In the genomic region with DNA sequence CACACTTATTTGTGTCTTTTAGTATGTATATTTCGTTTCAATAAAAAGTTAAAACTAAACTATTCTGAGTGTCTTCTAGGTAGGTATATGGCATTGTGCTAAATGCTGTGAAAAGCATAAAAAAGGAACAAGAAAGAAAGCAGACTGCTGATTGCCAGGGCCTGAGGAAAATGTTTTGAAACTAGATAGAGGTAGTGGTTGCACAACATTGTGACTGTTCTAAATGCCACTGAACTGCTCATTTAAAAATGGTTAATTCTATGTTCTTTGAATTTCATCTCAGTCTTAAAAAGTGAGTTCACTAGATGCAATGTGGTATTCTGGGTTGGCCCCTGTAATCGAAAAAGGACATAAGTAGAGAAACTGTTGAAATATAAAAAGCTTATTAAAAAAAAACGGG, we compare ENCODE assay signal across 19 cellular contexts. TPM values are rescaled to one million over a fixed set of nuclear protein-coding genes. Genes with fewer than 3 reads are reported as not detected.
DNase-seq lines count a peak whose midpoint lies in the region; ATAC-seq and TF ChIP-seq lines count a peak whose summit lies in the region.
"Had no signal": no experiment of that assay in that cellular context is flagged by ENCODE, and none has a peak within 500 bp of the region (broad histone marks: within the 10 kb centered on the region; RNA-seq: fewer than 3 reads in every experiment).

No MANE protein-coding gene starts in this region.

- ATAC-seq in HG03432 (IDR thresholded peaks at IDR 0.05; ENCODE audit: unreplicated experiment): no peak
- no peak for ATAC-seq in HG03175 (IDR thresholded peaks at IDR 0.05; ENCODE audit: unreplicated experiment)
- ATAC-seq: A549; activated T-cell treated with anti-CD3 and anti-CD28 coated beads, Interleukin-2, amount 50 U/mL, for 4 hours; left lung; Right ventricle myocardium inferior; stimulated activated naive CD8-positive, alpha-beta T cell treated with anti-CD3 and anti-CD28 coated beads, Interleukin-15, amount 100 ng/mL, for 72 hours had no signal

- peaks cover 4% of the 10 kb centered on the region for H3K36me3 Mint-ChIP-seq in activated naive CD8-positive, alpha-beta T cell
- H3K36me3 Mint-ChIP-seq in activated naive CD8-positive, alpha-beta T cell treated with anti-CD3 and anti-CD28 coated beads for 36 hours: peaks cover 15% of the 10 kb centered on the region

- no peak overlapping the region for H3K4me3 ChIP-seq in cardiac fibroblast (replicated peaks in 1 of 2; ENCODE audit: low read depth in 2 of 2, low read length in 2 of 2)
- H3K4me3 ChIP-seq: A549, left lung had no signal

- no peak overlapping the region for H3K4me3 Mint-ChIP-seq in activated naive CD8-positive, alpha-beta T cell
- H3K4me3 Mint-ChIP-seq in activated naive CD8-positive, alpha-beta T cell treated with anti-CD3 and anti-CD28 coated beads for 36 hours: no peak overlapping the region
- H3K4me3 Mint-ChIP-seq: activated CD4-positive, alpha-beta T cell treated with anti-CD3 and anti-CD28 coated beads, Interleukin-2, amount 10 ng/mL, durations not matched to agents 24 days and 14 days; activated T-cell treated with anti-CD3 and anti-CD28 coated beads, Interleukin-2, amount 50 U/mL, for 4 hours; CD4-positive, alpha-beta memory T cell; stimulated activated naive CD8-positive, alpha-beta T cell treated with anti-CD3 and anti-CD28 coated beads, Interleukin-15, amount 100 ng/mL, for 72 hours had no signal

- TF ChIP-seq CTCF in cardiac fibroblast (IDR thresholded peaks at IDR 0.05; ENCODE audit: low read depth, low read length): no peak

- no peaks in the 10 kb centered on the region for H3K27me3 Mint-ChIP-seq in activated naive CD8-positive, alpha-beta T cell
- no peaks in the 10 kb centered on the region for H3K27me3 Mint-ChIP-seq in activated naive CD8-positive, alpha-beta T cell treated with anti-CD3 and anti-CD28 coated beads for 36 hours
- H3K27me3 Mint-ChIP-seq: activated CD4-positive, alpha-beta T cell treated with anti-CD3 and anti-CD28 coated beads, Interleukin-2, amount 10 ng/mL, durations not matched to agents 24 days and 14 days; CD4-positive, alpha-beta memory T cell; stimulated activated naive CD8-positive, alpha-beta T cell treated with anti-CD3 and anti-CD28 coated beads, Interleukin-15, amount 100 ng/mL, for 72 hours had no signal

- H3K4me1 Mint-ChIP-seq in activated naive CD8-positive, alpha-beta T cell (ENCODE audit: low read depth): peaks cover 41% of the 10 kb centered on the region
- H3K4me1 Mint-ChIP-seq in activated naive CD8-positive, alpha-beta T cell treated with anti-CD3 and anti-CD28 coated beads for 36 hours: peaks cover 40% of the 10 kb centered on the region

- no peaks in the 10 kb centered on the region for H3K9me3 Mint-ChIP-seq in activated naive CD8-positive, alpha-beta T cell (ENCODE audit: low read depth)
- no peaks in the 10 kb centered on the region for H3K9me3 Mint-ChIP-seq in activated naive CD8-positive, alpha-beta T cell treated with anti-CD3 and anti-CD28 coated beads for 36 hours
- H3K9me3 Mint-ChIP-seq: activated CD4-positive, alpha-beta T cell treated with anti-CD3 and anti-CD28 coated beads, Interleukin-2, amount 10 ng/mL, durations not matched to agents 24 days and 14 days; activated T-cell treated with anti-CD3 and anti-CD28 coated beads, Interleukin-2, amount 50 U/mL, for 4 hours; CD4-positive, alpha-beta memory T cell; stimulated activated naive CD8-positive, alpha-beta T cell treated with anti-CD3 and anti-CD28 coated beads, Interleukin-15, amount 100 ng/mL, for 72 hours had no signal

- no peak for DNase-seq in activated naive CD8-positive, alpha-beta T cell treated with anti-CD3 and anti-CD28 coated beads for 36 hours
- peak; percentile 9 to 40 for DNase-seq in cardiac fibroblast (ENCODE audit: low read depth in 2 of 2)
- no peak for DNase-seq in activated T-cell treated with anti-CD3 and anti-CD28 coated beads, Interleukin-2, amount 50 U/mL, for 48 hours
- DNase-seq: activated CD4-positive, alpha-beta T cell treated with anti-CD3 and anti-CD28 coated beads, Interleukin-2, amount 10 ng/mL, durations not matched to agents 24 days and 14 days; activated T-cell treated with anti-CD3 and anti-CD28 coated beads, Interleukin-2, amount 50 U/mL, for 4 hours; CD4-positive, alpha-beta memory T cell; central memory CD4-positive, alpha-beta T cell; DMS79 treated with DMSO at 0.1 percent for 48 hours; left lung; NCI-H1092 treated with DMSO at 0.1 percent for 48 hours; NCI-H2171; NCI-H82; stimulated activated naive CD8-positive, alpha-beta T cell treated with anti-CD3 and anti-CD28 coated beads, Interleukin-15, amount 100 ng/mL, for 72 hours; T-helper 9 cell had no signal

- H3K27ac Mint-ChIP-seq in activated naive CD8-positive, alpha-beta T cell: peak overlapping the region; percentile 34
- no peak overlapping the region for H3K27ac Mint-ChIP-seq in activated naive CD8-positive, alpha-beta T cell treated with anti-CD3 and anti-CD28 coated beads for 36 hours
- H3K27ac Mint-ChIP-seq: activated CD4-positive, alpha-beta T cell treated with anti-CD3 and anti-CD28 coated beads, Interleukin-2, amount 10 ng/mL, durations not matched to agents 24 days and 14 days; stimulated activated naive CD8-positive, alpha-beta T cell treated with anti-CD3 and anti-CD28 coated beads, Interleukin-15, amount 100 ng/mL, for 72 hours had no signal

RNA-seq across cellular contexts. Expression of a gene that starts 2.6 kb away (rescaled TPM):
- total RNA-seq in activated naive CD8-positive, alpha-beta T cell treated with anti-CD3 and anti-CD28 coated beads for 36 hours: 10 to 100 TPM; 12.9 to 14.9 TPM

RNA-seq across cellular contexts. Expression of a gene that starts 6.8 kb away (rescaled TPM):
- total RNA-seq in activated naive CD8-positive, alpha-beta T cell treated with anti-CD3 and anti-CD28 coated beads for 36 hours: 10 to 100 TPM; 94.2 to 97.8 TPM

RNA-seq across cellular contexts. Expression of a gene that starts 6.9 kb away (rescaled TPM):
- 1 to 10 TPM in 1 of 2 experiments, under 1 TPM in 1; 0.99 to 1.0 TPM for total RNA-seq in activated naive CD8-positive, alpha-beta T cell treated with anti-CD3 and anti-CD28 coated beads for 36 hours

RNA-seq across cellular contexts. Expression of a gene that starts 26.9 kb away (rescaled TPM):
- 10 to 100 TPM; 12.2 to 14.4 TPM for total RNA-seq in activated naive CD8-positive, alpha-beta T cell treated with anti-CD3 and anti-CD28 coated beads for 36 hours

RNA-seq across cellular contexts. Expression of a gene that starts 54.3 kb away (rescaled TPM):
- 10 to 100 TPM; 11.7 to 12.2 TPM for total RNA-seq in activated naive CD8-positive, alpha-beta T cell treated with anti-CD3 and anti-CD28 coated beads for 36 hours
- total RNA-seq: CD4-positive, alpha-beta memory T cell had no signal

Comparison
In these comparisons a context has a peak if more than half of its experiments do, and no peak if none do; other contexts are left out.
1. DNase-seq: peak in cardiac fibroblast (2 of 2); none in activated naive CD8-positive, alpha-beta T cell treated with anti-CD3 and anti-CD28 coated beads for 36 hours (single experiment) and activated T-cell treated with anti-CD3 and anti-CD28 coated beads, Interleukin-2, amount 50 U/mL, for 48 hours (0 of 2).